In the genomic region with DNA sequence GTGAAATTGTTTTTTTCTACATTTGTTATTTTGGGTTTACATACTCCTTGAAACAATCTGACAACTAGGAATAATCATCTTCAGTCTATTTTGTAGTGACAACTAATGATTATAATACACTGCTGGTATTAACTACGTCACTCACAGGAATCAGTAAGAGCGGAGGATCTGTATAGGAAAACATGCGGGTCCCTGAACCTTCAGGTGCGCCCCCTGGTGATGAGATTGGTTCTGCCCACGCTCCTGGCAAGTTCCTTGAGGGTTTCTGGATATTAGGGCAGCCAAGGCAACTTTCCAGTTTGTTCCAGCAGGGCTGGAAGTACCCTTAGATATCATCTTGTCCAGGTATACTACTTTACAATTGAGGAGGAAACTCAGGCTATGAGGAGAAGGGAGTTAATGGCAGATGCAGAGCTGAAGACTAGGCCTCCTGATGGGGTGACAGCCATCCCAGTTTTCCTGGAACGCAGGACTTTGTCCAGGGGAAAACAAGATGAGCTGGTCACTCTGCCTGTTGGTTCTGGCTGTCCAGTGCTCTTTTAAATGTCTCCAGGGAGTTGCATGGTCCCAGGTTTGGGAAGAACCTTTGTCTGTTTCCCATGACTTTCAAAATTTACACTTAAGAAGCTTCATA, we compare ENCODE assay signal across 8 cellular contexts. TPM values are rescaled to one million over a fixed set of nuclear protein-coding genes. Genes with fewer than 3 reads are reported as not detected.
DNase-seq lines count a peak whose midpoint lies in the region; ATAC-seq and TF ChIP-seq lines count a peak whose summit lies in the region.

No MANE protein-coding gene starts in this region.

- H3K4me3 Mint-ChIP-seq in activated naive CD4-positive, alpha-beta T cell treated with anti-CD3 and anti-CD28 coated beads, Interleukin-2, amount 10 ng/mL, durations not matched to agents 7 days and 5 days, result no peak overlapping the region

- no peaks in the 10 kb centered on the region for H3K9me3 ChIP-seq in MG63
- H3K9me3 ChIP-seq in prostate gland, result no peaks in the 10 kb centered on the region
- H3K9me3 ChIP-seq in uterus, result no peaks in the 10 kb centered on the region

- H3K36me3 Mint-ChIP-seq in activated naive CD4-positive, alpha-beta T cell treated with anti-CD3 and anti-CD28 coated beads, Interleukin-2, amount 10 ng/mL, durations not matched to agents 7 days and 5 days, result no peaks in the 10 kb centered on the region

- no peaks in the 10 kb centered on the region for H3K4me1 ChIP-seq in prostate gland (replicated peaks)
- H3K4me1 ChIP-seq in uterus, result no peaks in the 10 kb centered on the region

- no peaks in the 10 kb centered on the region for H3K9me3 Mint-ChIP-seq in activated naive CD4-positive, alpha-beta T cell treated with anti-CD3 and anti-CD28 coated beads, Interleukin-2, amount 10 ng/mL, durations not matched to agents 7 days and 5 days

- H3K27me3 ChIP-seq in MG63 (no peaks in the 10 kb centered on the region), prostate gland (replicated peaks; ENCODE audit: insufficient read depth) (no peaks in the 10 kb centered on the region), uterus (no peaks in the 10 kb centered on the region)

- H3K27ac ChIP-seq in prostate gland (no peak overlapping the region), uterus (no peak overlapping the region)

- H3K27ac Mint-ChIP-seq in activated naive CD4-positive, alpha-beta T cell treated with anti-CD3 and anti-CD28 coated beads, Interleukin-2, amount 10 ng/mL, durations not matched to agents 7 days and 5 days, result no peak overlapping the region

- H3K4me3 ChIP-seq in GM12865 (ENCODE audit: low read depth, low read length) (no peak overlapping the region), MG63 (peak overlapping the region; percentile 34), prostate gland (no peak overlapping the region), uterus (no peak overlapping the region)

- DNase-seq in GM12865 (ENCODE audit: low read depth) (peak; percentile 83), MG63 (peak; percentile 81), SKM-1 treated with dmso at 0.1 percent for 144 hours (lab: John Stamatoyannopoulos, UW; ENCODE audit: unreplicated experiment) (peak; percentile 79), glomerular visceral epithelial cell (ENCODE audit: extremely low spot score) (peak; percentile 80), prostate gland (ENCODE audit: low spot score) (peak; percentile 64), uterus (peak; percentile 48 to 51)
- DNase-seq in activated naive CD4-positive, alpha-beta T cell treated with anti-CD3 and anti-CD28 coated beads, Interleukin-2, amount 10 ng/mL, durations not matched to agents 7 days and 5 days, result peak; percentile 78

- 27% methylated on average over 6 of the region's 6 CpGs for WGBS in prostate gland

- ATAC-seq in HG03095 (IDR thresholded peaks at IDR 0.05; ENCODE audit: unreplicated experiment), result no peak

- CTCF ChIA-PET in activated naive CD4-positive, alpha-beta T cell treated with anti-CD3 and anti-CD28 coated beads, Interleukin-2, amount 10 ng/mL, durations not matched to agents 7 days and 5 days (lab: Charles Lee), result interaction anchor here (0.7 to 8.0 kb wide), 30 partner anchors 8 to 440 kb away, joined by 3 to 193 read pairs (median 4); a partner anchor contains a TSS

- intact Hi-C loops in prostate gland (cut with DNase I) (loop anchor here (2.0 to 5.0 kb wide), 2 partner anchors 32 to 292 kb away; no protein-coding TSS in a partner anchor), uterus (cut with DNase I; ENCODE audit: low total_unique reads) (no loop called here)

- peaks cover 9% of the 10 kb centered on the region for H3K4me1 Mint-ChIP-seq in activated naive CD4-positive, alpha-beta T cell treated with anti-CD3 and anti-CD28 coated beads, Interleukin-2, amount 10 ng/mL, durations not matched to agents 7 days and 5 days

- H3K36me3 ChIP-seq in MG63, result no peaks in the 10 kb centered on the region
- H3K36me3 ChIP-seq in prostate gland, result no peaks in the 10 kb centered on the region
- no peaks in the 10 kb centered on the region for H3K36me3 ChIP-seq in uterus

- no peak for TF ChIP-seq POLR2A in prostate gland (IDR thresholded peaks at IDR 0.05)
- no peak for TF ChIP-seq POLR2A in uterus (IDR thresholded peaks at IDR 0.05)

- TF ChIP-seq CTCF in GM12865 (IDR thresholded peaks at IDR 0.05; ENCODE audit: insufficient read depth, low read depth, low read length, missing control alignments) (peak; percentile 80), prostate gland (IDR thresholded peaks at IDR 0.05) (peak; percentile 26 to 74 (median 60)), uterus (IDR thresholded peaks at IDR 0.05) (peak; percentile 48 to 58 (median 53))

- H3K27me3 Mint-ChIP-seq in activated naive CD4-positive, alpha-beta T cell treated with anti-CD3 and anti-CD28 coated beads, Interleukin-2, amount 10 ng/mL, durations not matched to agents 7 days and 5 days, result no peaks in the 10 kb centered on the region

RNA-seq across cellular contexts. Expression of a gene that starts 15.0 kb away (rescaled TPM):
- total RNA-seq in MG63 (2014; rRNA removed; shearing (Covaris generic); ENCODE audit: low replicate concordance), result not detected in 2 replicates
- total RNA-seq in prostate gland (1 to 10 TPM in 1 of 2 donors, not detected in 1; 1.1 TPM), uterus (not detected)

RNA-seq across cellular contexts. Expression of a gene that starts 36.0 kb away (rescaled TPM):
- 15.0 and 31.7 TPM in 2 replicates for total RNA-seq in MG63 (2014; rRNA removed; shearing (Covaris generic); ENCODE audit: low replicate concordance)
- total RNA-seq in prostate gland, result 100 to 1,000 TPM in 1 of 2 donors, 10 to 100 TPM in 1; 34.4 to 107 TPM
- 100 to 1,000 TPM in 1 of 4 donors, 10 to 100 TPM in 3; 40.6 to 104 (median 58.1) TPM for total RNA-seq in uterus
